Comparison of ENCODE assay signal across 8 cellular contexts in the genomic region with DNA sequence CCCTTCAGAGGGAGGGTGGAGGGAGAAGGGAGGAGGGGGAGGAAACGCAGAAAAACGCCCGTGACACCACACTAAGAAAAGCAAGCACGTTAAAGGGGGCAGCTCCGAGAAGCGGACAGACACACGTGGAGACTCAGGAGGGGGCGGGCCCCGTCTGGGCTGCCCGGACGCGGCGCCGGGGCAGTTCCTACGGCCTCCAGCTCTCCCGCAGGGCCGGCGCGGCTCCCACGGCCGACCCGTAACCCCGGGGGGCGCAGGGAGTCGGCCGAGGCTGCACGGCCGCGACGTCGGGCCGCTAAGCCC. TPM values are rescaled to one million over a fixed set of nuclear protein-coding genes. Genes with fewer than 3 reads are reported as not detected.
DNase-seq lines count a peak whose midpoint lies in the region; ATAC-seq and TF ChIP-seq lines count a peak whose summit lies in the region.

No MANE protein-coding gene starts in this region.

- TF ChIP-seq CTCF in mammary epithelial cell (conservative IDR thresholded peaks at IDR 0.05 in 1 of 2, IDR thresholded peaks at IDR 0.05 in 1 of 2; ENCODE audit: extremely low read depth in 1 of 2, insufficient read depth in 1 of 2, low read depth in 1 of 2, low read length in 2 of 2) (no peak), lower leg skin (IDR thresholded peaks at IDR 0.05) (no peak)

- peak; percentile 35 for ATAC-seq in GM18867 (IDR thresholded peaks at IDR 0.05; ENCODE audit: unreplicated experiment)
- ATAC-seq in HG02970 (IDR thresholded peaks at IDR 0.05; ENCODE audit: low FRiP score, unreplicated experiment): peak; percentile 45
- peak; percentile 61 for ATAC-seq in stimulated activated naive CD8-positive, alpha-beta T cell treated with anti-CD3 and anti-CD28 coated beads, Interleukin-15, Interleukin-2, amounts not matched to agents 100 U/mL and 50 U/mL, for 24 hours

- CTCF ChIA-PET in mammary epithelial cell (lab: Charles Lee; ENCODE audit: low non-redundant PET): no interaction called here

- no peaks in the 10 kb centered on the region for H3K9me3 ChIP-seq in mammary epithelial cell (replicated peaks; ENCODE audit: insufficient read depth, low read length)

- H2AFZ ChIP-seq in mammary epithelial cell (ENCODE audit: low read depth, low read length): peak overlapping the region; percentile 98

- peaks cover 2% of the 10 kb centered on the region for H3K36me3 ChIP-seq in mammary epithelial cell (ENCODE audit: insufficient read depth, low read length)

- 2% methylated on average over 8 of the region's 32 CpGs for WGBS in mammary epithelial cell (ENCODE audit: low coverage, missing lambda C conversion rate)
- WGBS in lower leg skin, 2 donors: 0% methylated on average over 29 to 32 of the region's 32 CpGs

- DNase-seq in T follicular helper cell (ENCODE audit: low read depth): peak; percentile 33
- DNase-seq in mammary epithelial cell: no peak
- no peak for DNase-seq in lower leg skin (ENCODE audit: low spot score in 2 of 2)
- DNase-seq in stimulated activated naive CD8-positive, alpha-beta T cell treated with anti-CD3 and anti-CD28 coated beads, Interleukin-15, Interleukin-2, amounts not matched to agents 100 U/mL and 50 U/mL, for 24 hours: peak; percentile 36
- DNase-seq in OCI-M2 (lab: John Stamatoyannopoulos, UW; ENCODE audit: unreplicated experiment): no peak
- no peak for DNase-seq in NCI-H2081 treated with DMSO at 0.1 percent for 48 hours (lab: John Stamatoyannopoulos, UW)

- H3K27ac ChIP-seq in mammary epithelial cell (ENCODE audit: insufficient read depth, low read depth, low read length): peak overlapping the region; percentile 88

- H3K4me2 ChIP-seq in mammary epithelial cell (ENCODE audit: insufficient read depth, low read depth, low read length): peak overlapping the region; percentile 98

- no peaks in the 10 kb centered on the region for H4K20me1 ChIP-seq in mammary epithelial cell (ENCODE audit: insufficient read depth, low read length)

- TSS peak; percentile 44 for BruUV-seq in mammary epithelial cell (replicated peaks; lab: Mats Ljungman, UMichigan)

- no peak for TF ChIP-seq POLR2A in lower leg skin (IDR thresholded peaks at IDR 0.05)

- in situ Hi-C loops in mammary epithelial cell (cut with MboI; ENCODE audit: low sequenced_read_pairs in 2 of 2): no loop called here

- H3K4me3 ChIP-seq in mammary epithelial cell (replicated peaks in 1 of 3; ENCODE audit: insufficient read depth in 1 of 3, low read depth in 2 of 3, low read length in 3 of 3) (peak overlapping the region; percentile 94 to 96 (median 95)), lower leg skin (ENCODE audit: low read depth, poor library complexity, severe bottlenecking) (peak overlapping the region; percentile 79)

- peak overlapping the region; percentile 29 for H3K9ac ChIP-seq in mammary epithelial cell (ENCODE audit: insufficient read depth, low read length)

- H3K79me2 ChIP-seq in mammary epithelial cell (ENCODE audit: insufficient read depth, low read length): peaks cover 51% of the 10 kb centered on the region

- H3K4me1 ChIP-seq in mammary epithelial cell (ENCODE audit: insufficient read depth, low read length): peaks cover 10% of the 10 kb centered on the region

- no peaks in the 10 kb centered on the region for H3K27me3 ChIP-seq in mammary epithelial cell (ENCODE audit: insufficient read depth, low read length)

- intact Hi-C loops in mammary epithelial cell (cut with micrococcal nuclease): loop anchor here (5.0 kb wide), 1 partner anchor 128 kb away; no protein-coding TSS in a partner anchor
- intact Hi-C loops in lower leg skin (cut with DNase I; ENCODE audit: low total_unique reads): no loop called here

- dilution Hi-C loops in mammary epithelial cell (cut with HindIII; ENCODE audit: low sequenced_read_pairs): no loop called here

RNA-seq across cellular contexts. Expression of gene KLHDC4, which starts 0.4 kb away (rescaled TPM):
- 10 to 100 TPM; 21.7 to 39.0 TPM for total RNA-seq in mammary epithelial cell
- polyA plus RNA-seq in mammary epithelial cell: 17.0 TPM
- 45.1 TPM for polyA minus RNA-seq in mammary epithelial cell
- total RNA-seq in lower leg skin: 10 to 100 TPM; 25.8 to 70.0 (median 38.1) TPM

Comparison
In these comparisons a context has a peak if more than half of its experiments do, and no peak if none do; other contexts are left out.
1. DNase-seq: peak in T follicular helper cell (single experiment) and stimulated activated naive CD8-positive, alpha-beta T cell treated with anti-CD3 and anti-CD28 coated beads, Interleukin-15, Interleukin-2, amounts not matched to agents 100 U/mL and 50 U/mL, for 24 hours (single experiment); none in mammary epithelial cell (single experiment), lower leg skin (0 of 2), OCI-M2 (single experiment) and NCI-H2081 treated with DMSO at 0.1 percent for 48 hours (single experiment).
2. Peak in every context shown above with its lines, with median percentiles within 50 percentile points of each other: ATAC-seq.